ENCODE assay signal across 8 cellular contexts in genomic region chr20:44683263-44684046, GRCh38. TPM values are rescaled to one million over a fixed set of nuclear protein-coding genes. Genes with fewer than 3 reads are reported as not detected.
A peak's percentile ranks its signal among the peaks of the same experiment; 100 is the strongest.
DNase-seq lines count a peak whose midpoint lies in the region; ATAC-seq and TF ChIP-seq lines count a peak whose summit lies in the region.

No MANE protein-coding gene starts in this region.

- H3K27me3 Mint-ChIP-seq in Calu3 (ENCODE audit: unreplicated experiment), result no peaks in the 10 kb centered on the region

- CTCF ChIA-PET in Calu3 (lab: Charles Lee), result interaction anchor here (0.5 to 5.4 kb wide), 20 partner anchors 10 to 466 kb away, joined by 3 to 131 read pairs (median 4); partner anchors contain the start of gene CCN5

- TF ChIP-seq CTCF in Calu3 (IDR thresholded peaks at IDR 0.05; ENCODE audit: unreplicated experiment) (peak; percentile 84), fibroblast of mammary gland (conservative IDR thresholded peaks at IDR 0.05; ENCODE audit: control insufficient read depth, insufficient read depth, low read depth, low read length) (peak; percentile 52), prostate gland (IDR thresholded peaks at IDR 0.05) (peak in 3 of 4 experiments; percentile 28 to 72 (median 41))

- no peak for TF ChIP-seq POLR2A in prostate gland (IDR thresholded peaks at IDR 0.05)

- no peaks in the 10 kb centered on the region for H3K27me3 ChIP-seq in prostate gland (replicated peaks; ENCODE audit: insufficient read depth)

- peaks cover 36% of the 10 kb centered on the region for H3K4me1 Mint-ChIP-seq in Calu3 (ENCODE audit: low read depth, unreplicated experiment)

- H3K4me3 ChIP-seq in fibroblast of mammary gland (ENCODE audit: control insufficient read depth, low read depth, low read length) (no peak overlapping the region), prostate gland (no peak overlapping the region)

- H3K9me3 Mint-ChIP-seq in Calu3 (ENCODE audit: low read depth, unreplicated experiment), result no peaks in the 10 kb centered on the region

- no peak overlapping the region for H3K4me3 Mint-ChIP-seq in Calu3 (ENCODE audit: low read depth, unreplicated experiment)

- ATAC-seq in GM18519 (IDR thresholded peaks at IDR 0.05; ENCODE audit: low FRiP score, unreplicated experiment), result no peak
- ATAC-seq in GM18517 (IDR thresholded peaks at IDR 0.05; ENCODE audit: unreplicated experiment), result no peak

- no peaks in the 10 kb centered on the region for H3K4me1 ChIP-seq in prostate gland (replicated peaks)

- DNase-seq in Calu3 (peak; percentile 90), HCEC 1CT (peak; percentile 22), NCI-H526 (lab: John Stamatoyannopoulos, UW) (peak; percentile 74 to 89), fibroblast of mammary gland (ENCODE audit: low read depth) (no peak), prostate gland (ENCODE audit: low spot score) (peak; percentile 47)
- peak in 2 of 3 experiments; percentile 6 to 8 for DNase-seq in activated CD8-positive, alpha-beta memory T cell treated with anti-CD3 and anti-CD28 coated beads for 48 hours (ENCODE audit: low read depth in 2 of 3, low spot score in 2 of 3)

- no peak overlapping the region for H3K27ac ChIP-seq in prostate gland

- H3K9me3 ChIP-seq in prostate gland, result no peaks in the 10 kb centered on the region

- H3K36me3 Mint-ChIP-seq in Calu3 (ENCODE audit: insufficient read depth, unreplicated experiment), result no peaks in the 10 kb centered on the region

- no peak overlapping the region for H3K27ac Mint-ChIP-seq in Calu3 (ENCODE audit: unreplicated experiment)

- intact Hi-C loops in Calu3 (cut with micrococcal nuclease; ENCODE audit: unreplicated experiment), result loop anchor here (5.0 kb wide), 1 partner anchor 466 kb away; no protein-coding TSS in a partner anchor
- intact Hi-C loops in prostate gland (cut with DNase I), result loop anchor here (5.0 kb wide), 2 partner anchors 206 to 301 kb away; partner anchors contain the start of gene TTPAL

- WGBS in prostate gland, result 36% methylated on average over 10 of the region's 10 CpGs

- BruUV-seq in Calu3 (replicated peaks; lab: Mats Ljungman, UMichigan), result no TSS peak

- H3K36me3 ChIP-seq in prostate gland, result no peaks in the 10 kb centered on the region

RNA-seq across cellular contexts. Expression of gene CCN5, which starts 31.7 kb away (rescaled TPM):
- total RNA-seq in Calu3 (2022) (0.94 and 1.9 TPM in 2 replicates), prostate gland (10 to 100 TPM; 62.9 to 64.3 TPM)

RNA-seq across cellular contexts. Expression of gene ADA, which starts 32.0 kb away (rescaled TPM):
- total RNA-seq in Calu3 (2022) (7.5 and 8.9 TPM in 2 replicates), prostate gland (1 to 10 TPM; 1.1 to 10.0 TPM)

Comparison
In these comparisons a context has a peak if more than half of its experiments do, and no peak if none do; other contexts are left out.
1. RNA of gene CCN5, which starts 31.7 kb away (total RNA-seq): 62.9 to 64.3 TPM in prostate gland; 0.94 to 1.9 TPM in Calu3; every median in the first group is over 10 times any median in the second.
2. Peak in every context shown above with its lines, with median percentiles within 50 percentile points of each other: CTCF ChIP-seq.